Comparison of ENCODE assay signal across 9 cellular contexts in genomic region chr14:74913986-74914573, GRCh38. TPM values are rescaled to one million over a fixed set of nuclear protein-coding genes. Genes with fewer than 3 reads are reported as not detected.
A peak's percentile ranks its signal among the peaks of the same experiment; 100 is the strongest.
DNase-seq lines count a peak whose midpoint lies in the region; ATAC-seq, FAIRE-seq and TF ChIP-seq lines count a peak whose summit lies in the region.
"Had no signal": no experiment of that assay in that cellular context is flagged by ENCODE, and none has a peak within 500 bp of the region (broad histone marks: within the 10 kb centered on the region; RNA-seq: fewer than 3 reads in every experiment).

No MANE protein-coding gene starts in this region.

- H3K4me1 ChIP-seq in K562 (replicated peaks in 1 of 2; ENCODE audit: control insufficient read depth in 2 of 2, insufficient read depth in 2 of 2, low read length in 2 of 2) (peaks cover 2 to 22% of the 10 kb centered on the region in 2 experiments; a peak in 2 of 5 replicates), iPS DF 6.9 (ENCODE audit: control insufficient read depth, insufficient read depth, low read length) (no peaks in the 10 kb centered on the region; the same call in 1 of the 2 replicates)

- H2AFZ ChIP-seq in K562 (ENCODE audit: low read depth, low read length): no peak overlapping the region

- no peaks in the 10 kb centered on the region for H3K79me2 ChIP-seq in K562 (ENCODE audit: control insufficient read depth, insufficient read depth, low read length)

- CTCF ChIA-PET in K562 (lab: Yijun Ruan, JAX; ENCODE audit: low intra/inter-chr PET ratio): interaction anchor here (0.5 to 3.3 kb wide), 4 partner anchors 174 to 575 kb away, joined by 3 to 23 read pairs (median 4); no protein-coding TSS in a partner anchor

- no peaks in the 10 kb centered on the region for H3K9me1 ChIP-seq in K562 (ENCODE audit: control insufficient read depth, insufficient read depth, low read length)

- TF ChIP-seq CTCF in NB4 (IDR thresholded peaks at IDR 0.05; ENCODE audit: low read depth, low read length): peak; percentile 83
- peak; percentile 68 to 72 (median 69) for TF ChIP-seq CTCF in K562 (IDR thresholded peaks at IDR 0.05 in 2 of 3, conservative IDR thresholded peaks at IDR 0.05 in 1 of 3; ENCODE audit: insufficient read depth in 2 of 3, low read depth in 1 of 3, low read length in 3 of 3)

- in situ Hi-C loops in K562 (cut with MboI): loop anchor here (10.0 kb wide), 1 partner anchor 161 kb away; no protein-coding TSS in a partner anchor

- no peak overlapping the region for H3K4me2 ChIP-seq in K562 (ENCODE audit: insufficient read depth, low read length)

- H3K9me3 ChIP-seq in K562 (replicated peaks; ENCODE audit: control insufficient read depth, insufficient read depth, low read depth, low read length) (no peaks in the 10 kb centered on the region), iPS DF 6.9 (ENCODE audit: control insufficient read depth, insufficient read depth, low read length) (no peaks in the 10 kb centered on the region)

- TF ChIP-seq EP300 in K562 (IDR thresholded peaks at IDR 0.05; ENCODE audit: low read length): no peak

- H3K27ac ChIP-seq in K562 (ENCODE audit: extremely low read depth, low read depth, low read length) (no peak overlapping the region), iPS DF 6.9 (ENCODE audit: low read length) (no peak overlapping the region)

- no peaks in the 10 kb centered on the region for H4K20me1 ChIP-seq in K562 (replicated peaks; ENCODE audit: control insufficient read depth, insufficient read depth, low read length)

- H3K27me3 ChIP-seq in K562 (ENCODE audit: control insufficient read depth in 2 of 2, insufficient read depth in 2 of 2, low read length in 2 of 2) (no peaks in the 10 kb centered on the region), iPS DF 6.9 (ENCODE audit: control insufficient read depth, insufficient read depth, low read length) (no peaks in the 10 kb centered on the region)

- peak; percentile 61 for DNase-seq in NCI-H82 (lab: John Stamatoyannopoulos, UW)
- no peak for DNase-seq in NCI-H82 treated with DMSO at 0.1 percent for 48 hours (lab: John Stamatoyannopoulos, UW; ENCODE audit: unreplicated experiment)
- peak; percentile 61 for DNase-seq in NB4 (ENCODE audit: low read depth)
- peak in 2 of 4 experiments; percentile 47 to 64 for DNase-seq in K562 (ENCODE audit: extremely low read depth in 1 of 4, low spot score in 3 of 4)
- peak; percentile 41 for DNase-seq in iPS DF 6.9 (ENCODE audit: low read depth, low spot score)
- DNase-seq in stromal cell of bone marrow (ENCODE audit: low read depth): peak; percentile 73
- no peak for DNase-seq in stimulated activated CD4-positive, alpha-beta T cell treated with anti-CD3 and anti-CD28 coated beads, Interleukin-1b, Interleukin-23, amount 100 ng/mL, for 48 hours

- no peaks in the 10 kb centered on the region for H3K36me3 ChIP-seq in K562 (ENCODE audit: control insufficient read depth, insufficient read depth, low read length)
- H3K36me3 ChIP-seq in iPS DF 6.9 (ENCODE audit: control insufficient read depth, insufficient read depth, low read length): no peaks in the 10 kb centered on the region

- ATAC-seq in K562 (peak; percentile 89), HG03108 (IDR thresholded peaks at IDR 0.05; ENCODE audit: unreplicated experiment) (no peak)

- peak; percentile 94 for FAIRE-seq in K562 (lab: Jason Lieb, UNC)
- FAIRE-seq: colon had no signal

- TF ChIP-seq POLR2A in NB4 (IDR thresholded peaks at IDR 0.05; ENCODE audit: extremely low read depth, insufficient read length): no peak
- TF ChIP-seq POLR2A in K562 (conservative IDR thresholded peaks at IDR 0.05): no peak

- BruUV-seq in K562 (replicated peaks; lab: Mats Ljungman, UMichigan): no TSS peak

- POLR2A ChIA-PET in K562 (lab: Yijun Ruan, JAX): no interaction called here

- peak; percentile 55 to 82 for TF ChIP-seq RAD21 in K562 (CRISPR knock-in tag; conservative IDR thresholded peaks at IDR 0.05 in 1 of 2, IDR thresholded peaks at IDR 0.05 in 1 of 2)

- H3K4me3 ChIP-seq in NB4 (ENCODE audit: low read depth, low read length) (no peak overlapping the region), K562 (no peak overlapping the region), iPS DF 6.9 (ENCODE audit: low read length) (no peak overlapping the region)

- intact Hi-C loops in K562 (cut with micrococcal nuclease): loop anchor here (1.0 to 10.0 kb wide), 2 partner anchors 174 to 391 kb away; no protein-coding TSS in a partner anchor

- no peak overlapping the region for H3K9ac ChIP-seq in K562 (ENCODE audit: insufficient read depth in 1 of 2, low read depth in 2 of 2, low read length in 2 of 2)

- WGBS in K562 (ENCODE audit: insufficient coverage, low coverage, missing lambda C conversion rate): 45% methylated on average over 5 of the region's 6 CpGs
- no CpG with 5 or more reads among the region's 6 CpGs for WGBS in iPS DF 6.9 (ENCODE audit: insufficient coverage, insufficient read length)

RNA-seq across cellular contexts. Expression of gene RPS6KL1, which starts 9.0 kb away (rescaled TPM):
- total RNA-seq in K562 (2011; cell fraction: chromatin; rRNA removed; ENCODE audit: low replicate concordance): 43.9 and 107 TPM in 2 replicates
- 48.3 and 51.7 TPM in 2 replicates for total RNA-seq in K562 (2011; cell fraction: nucleolus; rRNA removed)
- 33.6 and 36.7 TPM in 2 replicates for total RNA-seq in K562 (2011; cell fraction: nucleoplasm; rRNA removed)
- total RNA-seq in K562 (2014; rRNA removed): 10.6 and 11.1 TPM in 2 replicates
- 8.1 and 8.2 TPM in 2 replicates for total RNA-seq in K562 (2014; rRNA removed; fragmentation: Illumina TruSeq; extraction: Trizol)
- 5.7 and 5.8 TPM in 2 replicates for total RNA-seq in K562 (2015; rRNA removed; fragmentation: Illumina TruSeq; extraction: Trizol)
- total RNA-seq in K562 (2021): 13.6 and 15.5 TPM in 2 replicates
- polyA plus RNA-seq in K562 (2011; rRNA removed): 6.8 and 8.3 TPM in 2 replicates
- polyA plus RNA-seq in K562 (2011; cell fraction: cytosol; rRNA removed): 4.3 and 6.7 TPM in 2 replicates
- 19.3 and 36.6 TPM in 2 replicates for polyA plus RNA-seq in K562 (2011; cell fraction: nucleus; rRNA removed)
- polyA plus RNA-seq in K562 (2012): 5.5 and 6.8 TPM in 2 replicates
- 7.7 and 8.6 TPM in 2 replicates for polyA plus RNA-seq in K562 (2014; fragmentation: Illumina TruSeq; extraction: Trizol)
- 1 to 10 TPM in 1 of 2 experiments, under 1 TPM in 1; 0.91 to 1.8 TPM for polyA plus RNA-seq in K562 (2014; fragmentation: Nextera tagmentation; extraction: Ambion mirVana)
- polyA plus RNA-seq in K562 (2014; rRNA removed): 10.2 and 11.6 TPM in 2 replicates
- polyA minus RNA-seq in K562 (2011; rRNA and poly(A)+ RNA removed): 10.8 and 14.4 TPM in 2 replicates
- polyA minus RNA-seq in K562 (2011; cell fraction: cytosol; rRNA and poly(A)+ RNA removed): 4.2 and 4.9 TPM in 2 replicates
- polyA minus RNA-seq in K562 (2011; cell fraction: nucleus; rRNA and poly(A)+ RNA removed): 12.8 and 15.6 TPM in 2 replicates

RNA-seq across cellular contexts. Expression of gene DLST, which starts 32.4 kb away (rescaled TPM):
- total RNA-seq in K562 (2011; cell fraction: chromatin; rRNA removed; ENCODE audit: low replicate concordance): 96.4 and 101 TPM in 2 replicates
- 50.0 and 54.5 TPM in 2 replicates for total RNA-seq in K562 (2011; cell fraction: nucleolus; rRNA removed)
- total RNA-seq in K562 (2011; cell fraction: nucleoplasm; rRNA removed): 83.8 and 136 TPM in 2 replicates
- total RNA-seq in K562 (2014; rRNA removed) (28.8 and 32.3 TPM in 2 replicates), K562 (2014; rRNA removed; fragmentation: Illumina TruSeq; extraction: Trizol) (45.1 and 45.4 TPM in 2 replicates), K562 (2015; rRNA removed; fragmentation: Illumina TruSeq; extraction: Trizol) (37.2 and 38.7 TPM in 2 replicates), K562 (2021) (61.3 and 67.5 TPM in 2 replicates)
- polyA plus RNA-seq in K562 (2011; rRNA removed) (73.5 and 73.7 TPM in 2 replicates), K562 (2014; fragmentation: Illumina TruSeq; extraction: Trizol) (65.2 and 70.0 TPM in 2 replicates), K562 (2014; fragmentation: Nextera tagmentation; extraction: Ambion mirVana) (1 to 10 TPM; 3.0 to 9.0 TPM), K562 (2014; rRNA removed) (50.4 and 60.0 TPM in 2 replicates)
- polyA plus RNA-seq in K562 (2011; cell fraction: cytosol; rRNA removed): 66.2 and 78.3 TPM in 2 replicates
- 98.3 and 111 TPM in 2 replicates for polyA plus RNA-seq in K562 (2011; cell fraction: nucleus; rRNA removed)
- polyA plus RNA-seq in K562 (2012): 43.2 and 47.4 TPM in 2 replicates
- polyA minus RNA-seq in K562 (2011; rRNA and poly(A)+ RNA removed): 65.5 and 79.8 TPM in 2 replicates
- 30.1 and 31.2 TPM in 2 replicates for polyA minus RNA-seq in K562 (2011; cell fraction: cytosol; rRNA and poly(A)+ RNA removed)
- polyA minus RNA-seq in K562 (2011; cell fraction: nucleus; rRNA and poly(A)+ RNA removed): 28.5 and 42.7 TPM in 2 replicates

RNA-seq across cellular contexts. Expression of gene PROX2, which starts 38.1 kb away (rescaled TPM):
- not detected in 2 replicates for total RNA-seq in K562 (2011; cell fraction: chromatin; rRNA removed; ENCODE audit: low replicate concordance)
- not detected in 2 replicates for total RNA-seq in K562 (2011; cell fraction: nucleolus; rRNA removed)
- total RNA-seq in K562 (2011; cell fraction: nucleoplasm; rRNA removed): not detected in 2 replicates
- total RNA-seq in K562 (2014; rRNA removed) (not detected in 2 replicates), K562 (2014; rRNA removed; fragmentation: Illumina TruSeq; extraction: Trizol) (not detected in 2 replicates), K562 (2015; rRNA removed; fragmentation: Illumina TruSeq; extraction: Trizol) (not detected in 2 replicates), K562 (2021) (not detected in 2 replicates)
- polyA plus RNA-seq in K562 (2011; rRNA removed) (not detected in 2 replicates), K562 (2014; fragmentation: Illumina TruSeq; extraction: Trizol) (not detected in 2 replicates), K562 (2014; fragmentation: Nextera tagmentation; extraction: Ambion mirVana) (not detected), K562 (2014; rRNA removed) (not detected in 2 replicates)
- polyA plus RNA-seq in K562 (2011; cell fraction: cytosol; rRNA removed): not detected in 2 replicates
- not detected in 2 replicates for polyA plus RNA-seq in K562 (2011; cell fraction: nucleus; rRNA removed)
- polyA plus RNA-seq in K562 (2012): 0.03 and 0.12 TPM in 2 replicates
- not detected in 2 replicates for polyA minus RNA-seq in K562 (2011; rRNA and poly(A)+ RNA removed)
- polyA minus RNA-seq in K562 (2011; cell fraction: cytosol; rRNA and poly(A)+ RNA removed): not detected in 2 replicates
- polyA minus RNA-seq in K562 (2011; cell fraction: nucleus; rRNA and poly(A)+ RNA removed): not detected in 2 replicates

RNA-seq across cellular contexts. Expression of gene PGF, which starts 41.3 kb away (rescaled TPM):
- 0.23 and 0.65 TPM in 2 replicates for total RNA-seq in K562 (2011; cell fraction: chromatin; rRNA removed; ENCODE audit: low replicate concordance)
- total RNA-seq in K562 (2011; cell fraction: nucleolus; rRNA removed): 0.79 and 1.2 TPM in 2 replicates
- 0.51 and 0.69 TPM in 2 replicates for total RNA-seq in K562 (2011; cell fraction: nucleoplasm; rRNA removed)
- total RNA-seq in K562 (2014; rRNA removed) (0.18 and 0.90 TPM in 2 replicates), K562 (2014; rRNA removed; fragmentation: Illumina TruSeq; extraction: Trizol) (0.22 and 0.32 TPM in 2 replicates), K562 (2015; rRNA removed; fragmentation: Illumina TruSeq; extraction: Trizol) (0.11 and 0.34 TPM in 2 replicates), K562 (2021) (0.29 and 0.44 TPM in 2 replicates)
- polyA plus RNA-seq in K562 (2011; rRNA removed) (0.14 and 0.20 TPM in 2 replicates), K562 (2014; fragmentation: Illumina TruSeq; extraction: Trizol) (0.18 and 0.54 TPM in 2 replicates), K562 (2014; fragmentation: Nextera tagmentation; extraction: Ambion mirVana) (under 1 TPM; 0.04 to 0.07 TPM), K562 (2014; rRNA removed) (0.30 and 0.66 TPM in 2 replicates)
- 0.03 and 0.07 TPM in 2 replicates for polyA plus RNA-seq in K562 (2011; cell fraction: cytosol; rRNA removed)
- 0.06 and 0.31 TPM in 2 replicates for polyA plus RNA-seq in K562 (2011; cell fraction: nucleus; rRNA removed)
- polyA plus RNA-seq in K562 (2012): 0.10 and 0.29 TPM in 2 replicates
- polyA minus RNA-seq in K562 (2011; rRNA and poly(A)+ RNA removed): 0.06 and 0.14 TPM in 2 replicates
- not detected in 2 replicates for polyA minus RNA-seq in K562 (2011; cell fraction: cytosol; rRNA and poly(A)+ RNA removed)
- polyA minus RNA-seq in K562 (2011; cell fraction: nucleus; rRNA and poly(A)+ RNA removed): 0.22 and 0.40 TPM in 2 replicates

Comparison
In these comparisons a context has a peak if more than half of its experiments do, and no peak if none do; other contexts are left out.
1. DNase-seq: peak in NCI-H82 (single experiment), NB4 (single experiment), iPS DF 6.9 (single experiment) and stromal cell of bone marrow (single experiment); none in NCI-H82 treated with DMSO at 0.1 percent for 48 hours (single experiment) and stimulated activated CD4-positive, alpha-beta T cell treated with anti-CD3 and anti-CD28 coated beads, Interleukin-1b, Interleukin-23, amount 100 ng/mL, for 48 hours (single experiment).